Comparison of ENCODE assay signal across 34 cellular contexts in genomic region chr18:43682196-43682595, GRCh38.
"Had no signal": no experiment of that assay in that cellular context is flagged by ENCODE, and none has a peak within 500 bp of the region (broad histone marks: within the 10 kb centered on the region; RNA-seq: fewer than 3 reads in every experiment).

No MANE protein-coding gene starts in this region.

- H3K9ac ChIP-seq: KMS-11 had no signal

- H3K36me3 ChIP-seq: ascending aorta, cardiac muscle cell, WERI-Rb-1 had no signal

- H3K9me3 ChIP-seq: ascending aorta had no signal

- H3K4me2 ChIP-seq: KMS-11, PC-9 had no signal

- H3K27me3 Mint-ChIP-seq: activated CD4-positive, alpha-beta T cell treated with anti-CD3 and anti-CD28 coated beads, Interleukin-2, amount 10 ng/mL, durations not matched to agents 24 days and 14 days; activated naive CD4-positive, alpha-beta T cell treated with anti-CD3 and anti-CD28 coated beads, Interleukin-2, amount 50 U/mL, for 24 hours; activated naive CD8-positive, alpha-beta T cell treated with anti-CD3 and anti-CD28 coated beads, Interleukin-2, amount 10 ng/mL, durations not matched to agents 7 days and 5 days; activated T-cell treated with anti-CD3 and anti-CD28 coated beads, Interleukin-2, amount 50 U/mL, for 24 hours; central memory CD8-positive, alpha-beta T cell had no signal

- H3K4me1 ChIP-seq: ascending aorta had no signal

- H3K27ac Mint-ChIP-seq: activated CD4-positive, alpha-beta T cell treated with anti-CD3 and anti-CD28 coated beads, Interleukin-2, amount 10 ng/mL, durations not matched to agents 24 days and 14 days; activated CD8-positive, alpha-beta T cell treated with anti-CD3 and anti-CD28 coated beads, Interleukin-2, amount 10 ng/mL, durations not matched to agents 7 days and 5 days; activated naive CD4-positive, alpha-beta T cell treated with anti-CD3 and anti-CD28 coated beads, Interleukin-2, amount 50 U/mL, for 24 hours; activated naive CD8-positive, alpha-beta T cell treated with anti-CD3 and anti-CD28 coated beads, Interleukin-2, amount 10 ng/mL, durations not matched to agents 7 days and 5 days; activated T-cell treated with anti-CD3 and anti-CD28 coated beads, Interleukin-2, amount 50 U/mL, for 24 hours; activated T-helper 2 cell treated with anti-CD3 and anti-CD28 coated beads, Interferon-gamma antibody, Interleukin-2, Interleukin-4, amounts not matched to agents 10 μg/mL and 5 μg/mL and 100 μg/mL, durations not matched to agents 14 hours and 24 hours and 36 hours had no signal

- H3K4me3 Mint-ChIP-seq: activated CD4-positive, alpha-beta T cell treated with anti-CD3 and anti-CD28 coated beads, Interleukin-2, amount 10 ng/mL, durations not matched to agents 24 days and 14 days; activated CD8-positive, alpha-beta T cell treated with anti-CD3 and anti-CD28 coated beads, Interleukin-2, amount 10 ng/mL, durations not matched to agents 7 days and 5 days; activated naive CD4-positive, alpha-beta T cell treated with anti-CD3 and anti-CD28 coated beads, Interleukin-2, amount 50 U/mL, for 24 hours; activated naive CD8-positive, alpha-beta T cell treated with anti-CD3 and anti-CD28 coated beads, Interleukin-2, amount 10 ng/mL, durations not matched to agents 7 days and 5 days; activated T-cell treated with anti-CD3 and anti-CD28 coated beads, Interleukin-2, amount 50 U/mL, for 24 hours; central memory CD8-positive, alpha-beta T cell had no signal

- DNase-seq: activated CD4-positive, alpha-beta T cell treated with anti-CD3 and anti-CD28 coated beads, Interleukin-2, amount 10 ng/mL, durations not matched to agents 24 days and 14 days; activated CD4-positive, alpha-beta T cell treated with anti-CD3 and anti-CD28 coated beads, Interleukin-2, amount 50 U/mL, for 48 hours; activated CD8-positive, alpha-beta T cell treated with anti-CD3 and anti-CD28 coated beads, Interleukin-2, amount 10 ng/mL, durations not matched to agents 7 days and 5 days; activated gamma-delta T cell; activated naive CD4-positive, alpha-beta T cell treated with Interleukin-2 at 50 U/mL for 16 hours; activated naive CD8-positive, alpha-beta T cell treated with anti-CD3 and anti-CD28 coated beads, Interleukin-2, amount 10 ng/mL, durations not matched to agents 7 days and 5 days; activated T-cell treated with anti-CD3 and anti-CD28 coated beads, Interleukin-2, amount 50 U/mL, for 24 hours; amygdala; MM.1S; MV-4-11; NCI-H1092; NCI-H146; NCI-H187; NCI-H2029 treated with DMSO at 0.1 percent for 48 hours; NCI-H2107; NCI-H2171; NCI-H510A; NCI-H526; NCI-H748 treated with DMSO at 0.1 percent for 48 hours; PC-9; SIG-M5; SW 1271; T-helper 1 cell; T-helper 2 cell; T-helper 9 cell; WERI-Rb-1 had no signal

- H3K27ac ChIP-seq: ascending aorta, cardiac muscle cell, KMS-11, PC-9, RWPE1, WERI-Rb-1 had no signal

- ATAC-seq: activated CD8-positive, alpha-beta T cell treated with anti-CD3 and anti-CD28 coated beads, Interleukin-2, amount 10 ng/mL, durations not matched to agents 7 days and 5 days; Right ventricle myocardium inferior had no signal

- H3K36me3 Mint-ChIP-seq: activated naive CD4-positive, alpha-beta T cell treated with anti-CD3 and anti-CD28 coated beads, Interleukin-2, amount 50 U/mL, for 24 hours; activated naive CD8-positive, alpha-beta T cell treated with anti-CD3 and anti-CD28 coated beads, Interleukin-2, amount 10 ng/mL, durations not matched to agents 7 days and 5 days had no signal

- H3K4me3 ChIP-seq: ascending aorta, cardiac muscle cell, PC-9 had no signal

- H3K27me3 ChIP-seq: ascending aorta, cardiac muscle cell had no signal

- H2AFZ ChIP-seq: PC-9 had no signal

- H3K9me3 Mint-ChIP-seq: activated CD4-positive, alpha-beta T cell treated with anti-CD3 and anti-CD28 coated beads, Interleukin-2, amount 10 ng/mL, durations not matched to agents 24 days and 14 days had no signal

- H3K4me1 Mint-ChIP-seq: activated CD4-positive, alpha-beta T cell treated with anti-CD3 and anti-CD28 coated beads, Interleukin-2, amount 10 ng/mL, durations not matched to agents 24 days and 14 days; activated naive CD4-positive, alpha-beta T cell treated with anti-CD3 and anti-CD28 coated beads, Interleukin-2, amount 50 U/mL, for 24 hours; activated naive CD8-positive, alpha-beta T cell treated with anti-CD3 and anti-CD28 coated beads, Interleukin-2, amount 10 ng/mL, durations not matched to agents 7 days and 5 days; central memory CD8-positive, alpha-beta T cell had no signal
